8 cellular contexts compared by ENCODE assay signal in the genomic region with DNA sequence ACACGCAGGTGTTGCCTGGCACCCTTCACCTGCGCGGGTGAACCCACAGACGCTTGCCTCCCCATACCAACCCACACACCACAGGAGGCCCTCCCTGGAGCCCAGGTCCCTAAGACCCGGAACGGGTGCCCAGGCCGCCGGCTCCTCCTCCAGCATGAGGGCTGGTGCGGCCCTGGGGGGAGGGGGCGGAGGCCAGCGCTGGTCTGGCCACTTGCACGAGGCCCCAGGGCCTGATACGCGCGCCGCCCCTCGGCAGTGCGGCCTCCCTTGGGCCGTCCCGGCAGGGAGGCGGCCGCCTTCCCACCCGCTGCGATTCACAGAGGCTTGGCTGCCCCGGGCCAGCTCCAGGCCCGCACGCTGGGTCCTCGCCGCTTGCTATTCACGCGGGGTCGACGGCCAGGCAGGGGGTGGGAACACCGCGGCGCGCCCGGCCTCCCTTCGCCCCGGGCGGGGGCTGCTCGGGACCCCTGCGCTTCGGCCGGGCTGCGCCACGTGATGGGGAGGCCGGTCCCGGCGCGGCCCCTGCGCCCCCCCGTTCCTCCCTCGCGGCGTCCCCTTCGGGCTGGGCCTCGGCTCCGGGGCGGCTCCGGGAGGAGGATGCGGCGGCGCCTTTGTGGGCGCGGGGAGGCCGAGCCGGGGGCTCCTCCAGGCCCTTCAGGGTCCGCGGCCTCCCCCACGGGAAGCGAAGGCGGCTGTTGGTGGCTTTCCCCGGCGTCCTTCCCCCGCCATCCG. TPM values are rescaled to one million over a fixed set of nuclear protein-coding genes. Genes with fewer than 3 reads are reported as not detected.
DNase-seq lines count a peak whose midpoint lies in the region; ATAC-seq and TF ChIP-seq lines count a peak whose summit lies in the region.

No MANE protein-coding gene starts in this region.

- peak overlapping the region; percentile 74 to 87 for H3K4me3 Mint-ChIP-seq in stimulated activated naive CD8-positive, alpha-beta T cell treated with anti-CD3 and anti-CD28 coated beads, Interleukin-15, amount 100 ng/mL, for 72 hours

- TF ChIP-seq CTCF in choroid plexus epithelial cell (conservative IDR thresholded peaks at IDR 0.05; ENCODE audit: low read depth, low read length) (no peak), left lung (IDR thresholded peaks at IDR 0.05) (no peak)

- peaks cover 45% of the 10 kb centered on the region for H3K4me1 ChIP-seq in SJSA1 (replicated peaks)
- H3K4me1 ChIP-seq in left lung = peaks cover 18 to 53% of the 10 kb centered on the region in 2 donors

- intact Hi-C loops in left lung (cut with DNase I) = no loop called here

- H3K27me3 Mint-ChIP-seq in stimulated activated naive CD8-positive, alpha-beta T cell treated with anti-CD3 and anti-CD28 coated beads, Interleukin-15, amount 100 ng/mL, for 72 hours = no peaks in the 10 kb centered on the region

- peak overlapping the region; percentile 99 for H3K4me3 ChIP-seq in SJSA1
- peak overlapping the region; percentile 73 for H3K4me3 ChIP-seq in choroid plexus epithelial cell (ENCODE audit: low read depth, low read length)
- H3K4me3 ChIP-seq in left lung = peak overlapping the region; percentile 80 to 90

- ATAC-seq in HG02642 (IDR thresholded peaks at IDR 0.05; ENCODE audit: poor library complexity, unreplicated experiment) = peak; percentile 2
- peak; percentile 14 for ATAC-seq in left lung
- peak; percentile 1 for ATAC-seq in stimulated activated naive CD8-positive, alpha-beta T cell treated with anti-CD3 and anti-CD28 coated beads, Interleukin-15, amount 100 ng/mL, for 72 hours
- ATAC-seq in HG02884 (IDR thresholded peaks at IDR 0.05; ENCODE audit: unreplicated experiment) = no peak

- peaks cover 13% of the 10 kb centered on the region for H3K9me3 ChIP-seq in SJSA1 (replicated peaks)
- no peaks in the 10 kb centered on the region for H3K9me3 ChIP-seq in left lung

- no peaks in the 10 kb centered on the region for H3K9me3 Mint-ChIP-seq in stimulated activated naive CD8-positive, alpha-beta T cell treated with anti-CD3 and anti-CD28 coated beads, Interleukin-15, amount 100 ng/mL, for 72 hours

- H3K4me1 Mint-ChIP-seq in stimulated activated naive CD8-positive, alpha-beta T cell treated with anti-CD3 and anti-CD28 coated beads, Interleukin-15, amount 100 ng/mL, for 72 hours = peaks cover 54% of the 10 kb centered on the region

- H3K27ac Mint-ChIP-seq in stimulated activated naive CD8-positive, alpha-beta T cell treated with anti-CD3 and anti-CD28 coated beads, Interleukin-15, amount 100 ng/mL, for 72 hours = peak overlapping the region in 1 of 2 donors; percentile 67

- H3K27ac ChIP-seq in SJSA1 (peak overlapping the region; percentile 75), left lung (peak overlapping the region; percentile 91 to 92)

- H3K36me3 ChIP-seq in SJSA1 (peaks cover 59% of the 10 kb centered on the region), left lung (peaks cover 8 to 39% of the 10 kb centered on the region in 2 donors)

- DNase-seq in NCI-H748 (lab: John Stamatoyannopoulos, UW; ENCODE audit: unreplicated experiment) (peak; percentile 44), NCI-H748 treated with DMSO at 0.1 percent for 48 hours (lab: John Stamatoyannopoulos, UW) (no peak), SJSA1 (ENCODE audit: low read depth in 1 of 2, low spot score in 2 of 2) (peak; percentile 79 to 83), choroid plexus epithelial cell (ENCODE audit: low read depth) (peak; percentile 79), left lung (no peak)
- DNase-seq in stimulated activated naive CD8-positive, alpha-beta T cell treated with anti-CD3 and anti-CD28 coated beads, Interleukin-15, amount 100 ng/mL, for 72 hours = peak; percentile 40 to 62

- H3K27me3 ChIP-seq in SJSA1 (replicated peaks) (no peaks in the 10 kb centered on the region), left lung (no peaks in the 10 kb centered on the region)

RNA-seq across cellular contexts. Expression of gene FASN, which starts 0.7 kb away (rescaled TPM):
- total RNA-seq in SJSA1 (2014; rRNA removed; shearing (Covaris generic)) = 54.6 and 77.6 TPM in 2 replicates
- 100 to 1,000 TPM; 288 to 550 TPM for total RNA-seq in left lung

RNA-seq across cellular contexts. Expression of gene DUS1L, which starts 31.7 kb away (rescaled TPM):
- total RNA-seq in SJSA1 (2014; rRNA removed; shearing (Covaris generic)) = 181 and 210 TPM in 2 replicates
- total RNA-seq in left lung = 100 to 1,000 TPM; 102 to 103 TPM

RNA-seq across cellular contexts. Expression of gene GPS1, which starts 45.7 kb away (rescaled TPM):
- total RNA-seq in SJSA1 (2014; rRNA removed; shearing (Covaris generic)) = 223 and 226 TPM in 2 replicates
- 100 to 1,000 TPM in 1 of 2 donors, 10 to 100 TPM in 1; 75.3 to 101 TPM for total RNA-seq in left lung

RNA-seq across cellular contexts. Expression of gene RFNG, which starts 45.7 kb away (rescaled TPM):
- 16.7 and 23.8 TPM in 2 replicates for total RNA-seq in SJSA1 (2014; rRNA removed; shearing (Covaris generic))
- 10 to 100 TPM; 29.3 to 44.9 TPM for total RNA-seq in left lung

RNA-seq across cellular contexts. Expression of gene DCXR, which starts 59.9 kb away (rescaled TPM):
- 128 and 176 TPM in 2 replicates for total RNA-seq in SJSA1 (2014; rRNA removed; shearing (Covaris generic))
- total RNA-seq in left lung = 100 to 1,000 TPM; 113 to 152 TPM

Comparison
In these comparisons a context has a peak if more than half of its experiments do, and no peak if none do; other contexts are left out.
1. DNase-seq: peak in NCI-H748 (single experiment), SJSA1 (2 of 2), choroid plexus epithelial cell (single experiment) and stimulated activated naive CD8-positive, alpha-beta T cell treated with anti-CD3 and anti-CD28 coated beads, Interleukin-15, amount 100 ng/mL, for 72 hours (2 of 2); none in NCI-H748 treated with DMSO at 0.1 percent for 48 hours (single experiment) and left lung (0 of 2).
2. Peak in every context shown above with its lines, with median percentiles within 50 percentile points of each other: H3K4me3 ChIP-seq.